ENCODE assay signal across 8 cellular contexts in the genomic region with DNA sequence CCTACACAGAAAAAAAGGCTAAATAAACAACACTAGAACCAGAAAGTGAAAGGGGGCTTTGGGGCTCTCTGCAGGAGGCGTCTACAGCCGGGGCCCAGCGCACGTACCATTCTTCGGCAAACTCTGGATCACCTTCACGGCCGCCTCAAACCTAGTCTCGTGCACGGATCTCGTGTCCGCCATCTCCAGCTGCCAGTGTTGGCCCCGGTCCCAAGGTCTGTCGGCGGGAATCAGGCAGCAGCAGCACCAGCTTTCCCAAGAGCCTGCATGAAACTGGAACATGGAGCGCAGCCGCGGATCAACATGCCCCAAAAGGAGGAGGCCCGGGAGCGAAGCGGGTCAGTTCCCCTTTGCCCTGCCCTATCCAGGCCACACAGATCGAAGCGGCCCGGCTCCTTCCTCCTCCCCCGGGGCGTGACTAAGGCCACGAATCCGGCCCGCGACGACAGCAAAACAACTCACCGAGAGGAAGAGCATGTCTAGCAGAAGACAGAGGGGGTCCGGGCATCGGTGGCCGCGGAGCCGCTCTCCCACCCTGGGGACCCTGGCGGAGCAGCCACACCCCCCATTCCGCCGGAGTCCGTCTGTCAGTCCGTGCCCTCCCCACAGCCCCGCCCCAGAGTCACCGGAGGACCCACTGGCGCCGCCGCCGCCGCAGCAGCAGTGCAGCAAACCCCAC. TPM values are rescaled to one million over a fixed set of nuclear protein-coding genes. Genes with fewer than 3 reads are reported as not detected.
DNase-seq lines count a peak whose midpoint lies in the region; ATAC-seq, FAIRE-seq and TF ChIP-seq lines count a peak whose summit lies in the region.

A gene with protein sequence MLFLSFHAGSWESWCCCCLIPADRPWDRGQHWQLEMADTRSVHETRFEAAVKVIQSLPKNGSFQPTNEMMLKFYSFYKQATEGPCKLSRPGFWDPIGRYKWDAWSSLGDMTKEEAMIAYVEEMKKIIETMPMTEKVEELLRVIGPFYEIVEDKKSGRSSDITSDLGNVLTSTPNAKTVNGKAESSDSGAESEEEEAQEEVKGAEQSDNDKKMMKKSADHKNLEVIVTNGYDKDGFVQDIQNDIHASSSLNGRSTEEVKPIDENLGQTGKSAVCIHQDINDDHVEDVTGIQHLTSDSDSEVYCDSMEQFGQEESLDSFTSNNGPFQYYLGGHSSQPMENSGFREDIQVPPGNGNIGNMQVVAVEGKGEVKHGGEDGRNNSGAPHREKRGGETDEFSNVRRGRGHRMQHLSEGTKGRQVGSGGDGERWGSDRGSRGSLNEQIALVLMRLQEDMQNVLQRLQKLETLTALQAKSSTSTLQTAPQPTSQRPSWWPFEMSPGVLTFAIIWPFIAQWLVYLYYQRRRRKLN (minus strand): TSS at position 586 of the 679 bp plus-strand sequence. CDS start 109 bp downstream, at position 477.

- H3K4me3 ChIP-seq in CD4-positive, alpha-beta memory T cell (ENCODE audit: low read length in 2 of 2), result peak within 1 kb of the TSS; percentile 66 to 94
- H3K4me3 ChIP-seq in H1 (ENCODE audit: extremely low read depth in 1 of 4, insufficient read depth in 2 of 4, low read depth in 3 of 4, low read length in 4 of 4), result peak within 1 kb of the TSS; percentile 69 to 95 (median 86)

- no peaks in the 10 kb centered on the region for H3K79me2 ChIP-seq in H1 (ENCODE audit: control insufficient read depth in 1 of 2, insufficient read depth in 2 of 2, low read length in 2 of 2)

- peak within 1 kb of the TSS; percentile 80 to 91 for H3K4me2 ChIP-seq in H1 (ENCODE audit: insufficient read depth in 1 of 2, low read depth in 2 of 2, low read length in 2 of 2)

- CTCF ChIA-PET in CD4-positive, alpha-beta memory T cell (lab: Charles Lee; ENCODE audit: partially characterized antibody), result interaction anchor here (1.4 to 6.2 kb wide), 3 partner anchors 11 to 45 kb away, joined by 4 to 65 read pairs (median 22); no protein-coding TSS in a partner anchor
- CTCF ChIA-PET in activated CD8-positive, alpha-beta memory T cell treated with anti-CD3 and anti-CD28 coated beads, Interleukin-2, amount 10 ng/mL, durations not matched to agents 7 days and 5 days (lab: Charles Lee), result interaction anchor here (0.9 to 6.7 kb wide), 7 partner anchors 10 to 18 kb away, joined by 3 to 40 read pairs (median 4); no protein-coding TSS in a partner anchor
- CTCF ChIA-PET in H1 (lab: Charles Lee; ENCODE audit: partially characterized antibody), result interaction anchor here (2.0 kb wide), 1 partner anchor 17 kb away, joined by 9 read pairs; no protein-coding TSS in a partner anchor

- peak within 1 kb of the TSS; percentile 71; the same call in 1 of the 2 replicates for H3K18ac ChIP-seq in H1 (ENCODE audit: extremely low read depth, low read length)

- 1% methylated on average over 17 of the region's 48 CpGs; no CpG with 5 or more reads in 1 of the 2 experiments for WGBS in H1 (ENCODE audit: extremely low coverage in 1 of 2, insufficient coverage in 1 of 2, insufficient read length in 1 of 2, insufficient replicate concordance in 2 of 2, low coverage in 1 of 2, low lambda C conversion rate in 2 of 2, missing lambda C conversion rate in 1 of 2), 2 experiments

- peak within 1 kb of the TSS; percentile 60 for H3K4ac ChIP-seq in H1 (replicated peaks; ENCODE audit: insufficient read length, low read depth, low read length)

- no peak for FAIRE-seq in H1 (lab: Jason Lieb, UNC)

- TF ChIP-seq EP300 in H1 (IDR thresholded peaks at IDR 0.05; ENCODE audit: borderline replicate concordance in 1 of 2, low read depth in 2 of 2, low read length in 2 of 2), result no peak

- no peak within 1 kb of the TSS for H3K23ac ChIP-seq in H1 (ENCODE audit: insufficient read length)

- H3K4me3 Mint-ChIP-seq in CD4-positive, alpha-beta memory T cell, result peak within 1 kb of the TSS; percentile 95 to 99 (median 99)
- peak within 1 kb of the TSS; percentile 97 for H3K4me3 Mint-ChIP-seq in activated CD8-positive, alpha-beta memory T cell treated with anti-CD3 and anti-CD28 coated beads, Interleukin-2, amount 10 ng/mL, durations not matched to agents 7 days and 5 days
- peak within 1 kb of the TSS; percentile 90 for H3K4me3 Mint-ChIP-seq in memory B cell

- peak; percentile 51 to 80 (median 59) for DNase-seq in CD4-positive, alpha-beta memory T cell
- DNase-seq in NOMO-1 (lab: John Stamatoyannopoulos, UW; ENCODE audit: unreplicated experiment in 2 of 2) (peak; percentile 87 to 89), H1 (ENCODE audit: low read depth in 1 of 2, low spot score in 2 of 2) (peak in 1 of 2 experiments; percentile 82), memory B cell (ENCODE audit: low spot score in 2 of 2) (peak; percentile 66 to 72)
- peak; percentile 87 for DNase-seq in activated CD8-positive, alpha-beta memory T cell treated with anti-CD3 and anti-CD28 coated beads, Interleukin-2, amount 10 ng/mL, durations not matched to agents 7 days and 5 days
- DNase-seq in stimulated activated CD8-positive, alpha-beta memory T cell treated with anti-CD3 and anti-CD28 coated beads, Interleukin-15, amount 100 ng/mL, for 1 hour (ENCODE audit: low read depth), result peak; percentile 42

- H3K27ac Mint-ChIP-seq in CD4-positive, alpha-beta memory T cell, result peak within 1 kb of the TSS; percentile 98 to 100 (median 99)
- H3K27ac Mint-ChIP-seq in activated CD8-positive, alpha-beta memory T cell treated with anti-CD3 and anti-CD28 coated beads, Interleukin-2, amount 10 ng/mL, durations not matched to agents 7 days and 5 days, result peak within 1 kb of the TSS; percentile 97
- H3K27ac Mint-ChIP-seq in memory B cell, result peak within 1 kb of the TSS; percentile 96

- no peaks in the 10 kb centered on the region for H3K9me3 ChIP-seq in CD4-positive, alpha-beta memory T cell (ENCODE audit: control insufficient read depth in 1 of 2, low read length in 2 of 2)
- no peaks in the 10 kb centered on the region for H3K9me3 ChIP-seq in H1 (ENCODE audit: insufficient read depth in 2 of 2, low read depth in 1 of 2, low read length in 1 of 2)

- peak within 1 kb of the TSS; percentile 65 for H4K5ac ChIP-seq in H1 (ENCODE audit: insufficient read length, low read depth, low read length)

- POLR2A ChIA-PET in CD4-positive, alpha-beta memory T cell (lab: Charles Lee; ENCODE audit: partially characterized antibody), result interaction anchor here (0.6 to 5.5 kb wide), 10 partner anchors 12 to 264 kb away, joined by 3 to 126 read pairs (median 7); a partner anchor contains a TSS
- POLR2A ChIA-PET in H1 (lab: Charles Lee; ENCODE audit: partially characterized antibody), result interaction anchor here (0.8 to 1.0 kb wide), 2 partner anchors 15 to 16 kb away, joined by 3 read pairs; no protein-coding TSS in a partner anchor

- H3K4me1 ChIP-seq in CD4-positive, alpha-beta memory T cell (ENCODE audit: insufficient read depth, low read length), result peaks cover 44% of the 10 kb centered on the region
- H3K4me1 ChIP-seq in H1 (replicated peaks in 1 of 4; ENCODE audit: control insufficient read depth in 3 of 4, insufficient read depth in 4 of 4, low read length in 3 of 4), result peaks cover 0 to 8% (median 2%) of the 10 kb centered on the region in 4 experiments; a peak in 4 of 7 replicates

- no peak within 1 kb of the TSS for H3K14ac ChIP-seq in H1 (ENCODE audit: insufficient read length)

- ATAC-seq in GM19397 (IDR thresholded peaks at IDR 0.05; ENCODE audit: unreplicated experiment) (peak; percentile 52), HG03558 (IDR thresholded peaks at IDR 0.05; ENCODE audit: extremely low read depth, unreplicated experiment) (peak; percentile 24), memory B cell (ENCODE audit: low read depth) (peak; percentile 49)
- ATAC-seq in activated CD8-positive, alpha-beta memory T cell treated with anti-CD3 and anti-CD28 coated beads, Interleukin-2, amount 10 ng/mL, durations not matched to agents 7 days and 5 days, result peak; percentile 60

- TF ChIP-seq POLR2A in H1 (IDR thresholded peaks at IDR 0.05; ENCODE audit: control extremely low read depth in 1 of 2, low read depth in 2 of 2, low read length in 2 of 2), result 0 out of 3 replicates have a peak, but pooled peaks of 1 of the 2 experiments have one; percentile 45

- peaks cover 16% of the 10 kb centered on the region; the same call in 1 of the 2 replicates for H3K23me2 ChIP-seq in H1 (ENCODE audit: low read depth, low read length)

- intact Hi-C loops in CD4-positive, alpha-beta memory T cell (cut with micrococcal nuclease), result loop anchor here (5.0 kb wide), 3 partner anchors 47 to 1292 kb away; a partner anchor contains a TSS

- H3K9me3 Mint-ChIP-seq in CD4-positive, alpha-beta memory T cell, result peaks cover 0 to 5% (median 0%) of the 10 kb centered on the region in 8 donors
- no peaks in the 10 kb centered on the region for H3K9me3 Mint-ChIP-seq in activated CD8-positive, alpha-beta memory T cell treated with anti-CD3 and anti-CD28 coated beads, Interleukin-2, amount 10 ng/mL, durations not matched to agents 7 days and 5 days (ENCODE audit: low read depth)
- H3K9me3 Mint-ChIP-seq in memory B cell, result no peaks in the 10 kb centered on the region

- H3K9ac ChIP-seq in H1 (replicated peaks in 1 of 4; ENCODE audit: extremely low read depth in 1 of 4, low read depth in 3 of 4, low read length in 3 of 4), result peak within 1 kb of the TSS; percentile 35 to 76 (median 64)

- H4K20me1 ChIP-seq in H1 (replicated peaks in 1 of 2; ENCODE audit: control insufficient read depth in 1 of 2, insufficient read depth in 2 of 2, low read length in 2 of 2), result no peaks in the 10 kb centered on the region

- H3K27me3 ChIP-seq in CD4-positive, alpha-beta memory T cell (ENCODE audit: insufficient read depth, low read length), result no peaks in the 10 kb centered on the region
- H3K27me3 ChIP-seq in H1 (replicated peaks in 1 of 4; ENCODE audit: control insufficient read depth in 3 of 4, extremely low read depth in 1 of 4, insufficient read depth in 3 of 4, low read length in 3 of 4), result no peaks in the 10 kb centered on the region

- H3K56ac ChIP-seq in H1 (replicated peaks; ENCODE audit: insufficient read length, low read depth, low read length), result peak within 1 kb of the TSS; percentile 85

- H2BK20ac ChIP-seq in H1 (ENCODE audit: low read length), result no peak within 1 kb of the TSS

- H2BK120ac ChIP-seq in H1 (replicated peaks; ENCODE audit: low read depth, low read length), result no peak within 1 kb of the TSS

- H2AK5ac ChIP-seq in H1 (ENCODE audit: low read depth, low read length), result no peak within 1 kb of the TSS

- peaks cover 20 to 54% (median 31%) of the 10 kb centered on the region in 4 donors for H3K4me1 Mint-ChIP-seq in CD4-positive, alpha-beta memory T cell
- H3K4me1 Mint-ChIP-seq in activated CD8-positive, alpha-beta memory T cell treated with anti-CD3 and anti-CD28 coated beads, Interleukin-2, amount 10 ng/mL, durations not matched to agents 7 days and 5 days, result peaks cover 24% of the 10 kb centered on the region
- peaks cover 22% of the 10 kb centered on the region for H3K4me1 Mint-ChIP-seq in memory B cell

- TF ChIP-seq CTCF in H1 (IDR thresholded peaks at IDR 0.05; ENCODE audit: control extremely low read depth in 1 of 3, insufficient read depth in 1 of 3, low read depth in 1 of 3, low read length in 3 of 3), result no peak

- peak within 1 kb of the TSS; percentile 88 for H4K8ac ChIP-seq in H1 (ENCODE audit: extremely low read depth, insufficient read depth, low read length)

- H4K91ac ChIP-seq in H1 (replicated peaks; ENCODE audit: insufficient read length, low read length), result peak within 1 kb of the TSS; percentile 29

- peak within 1 kb of the TSS; percentile 35; the same call in 1 of the 2 replicates for H2BK5ac ChIP-seq in H1 (ENCODE audit: low read depth, low read length)

- H3K36me3 Mint-ChIP-seq in CD4-positive, alpha-beta memory T cell, result peaks cover 0 to 28% of the 10 kb centered on the region in 2 donors
- H3K36me3 Mint-ChIP-seq in activated CD8-positive, alpha-beta memory T cell treated with anti-CD3 and anti-CD28 coated beads, Interleukin-2, amount 10 ng/mL, durations not matched to agents 7 days and 5 days, result peaks cover 11% of the 10 kb centered on the region
- H3K36me3 Mint-ChIP-seq in memory B cell, result peaks cover 3% of the 10 kb centered on the region

- H3K79me1 ChIP-seq in H1 (ENCODE audit: low read depth, low read length), result no peaks in the 10 kb centered on the region

- H3K27ac ChIP-seq in CD4-positive, alpha-beta memory T cell (ENCODE audit: low read depth, low read length), result peak within 1 kb of the TSS; percentile 89
- H3K27ac ChIP-seq in H1 (ENCODE audit: low read depth, low read length), result peak within 1 kb of the TSS; percentile 52; the same call in 1 of the 2 replicates

- H3K36me3 ChIP-seq in CD4-positive, alpha-beta memory T cell (ENCODE audit: insufficient read depth, low read length), result no peaks in the 10 kb centered on the region
- H3K36me3 ChIP-seq in H1 (ENCODE audit: control insufficient read depth in 2 of 4, insufficient read depth in 4 of 4, low read length in 3 of 4), result no peaks in the 10 kb centered on the region

- TF ChIP-seq RAD21 in H1 (IDR thresholded peaks at IDR 0.05 in 1 of 2, conservative IDR thresholded peaks at IDR 0.05 in 1 of 2; ENCODE audit: low read depth in 2 of 2, low read length in 2 of 2), result no peak

- no peak within 1 kb of the TSS for H2BK15ac ChIP-seq in H1 (ENCODE audit: low read length)

- peak within 1 kb of the TSS; percentile 88; the same call in 1 of the 2 replicates for H2AFZ ChIP-seq in H1 (ENCODE audit: low read length)

- peaks cover 0 to 3% of the 10 kb centered on the region in 2 donors for H3K27me3 Mint-ChIP-seq in CD4-positive, alpha-beta memory T cell
- H3K27me3 Mint-ChIP-seq in activated CD8-positive, alpha-beta memory T cell treated with anti-CD3 and anti-CD28 coated beads, Interleukin-2, amount 10 ng/mL, durations not matched to agents 7 days and 5 days, result no peaks in the 10 kb centered on the region
- H3K27me3 Mint-ChIP-seq in memory B cell, result no peaks in the 10 kb centered on the region

- no peak within 1 kb of the TSS for H2BK12ac ChIP-seq in H1 (ENCODE audit: low read depth, low read length)

RNA-seq across cellular contexts. Expression of the gene that starts here (rescaled TPM):
- 10 to 100 TPM; 23.9 to 24.9 TPM for total RNA-seq in CD4-positive, alpha-beta memory T cell
- 10 to 100 TPM; 11.3 to 11.4 TPM for polyA plus RNA-seq in CD4-positive, alpha-beta memory T cell
- 10 to 100 TPM; 24.2 to 24.5 TPM for total RNA-seq in activated CD8-positive, alpha-beta memory T cell treated with anti-CD3 and anti-CD28 coated beads, Interleukin-2, amount 10 ng/mL, durations not matched to agents 7 days and 5 days
- total RNA-seq in H1 (2021; fragmentation: NEBNext Ultra II Directional; extraction: Animal tissue kit (Norgen Biotek cat#: 25700)), result 11.9 and 15.9 TPM in 2 replicates
- polyA plus RNA-seq in H1 (2011; rRNA removed), result 2.9 and 4.6 TPM in 2 replicates
- polyA plus RNA-seq in H1 (2011; cell fraction: cytosol; rRNA removed), result 7.0 TPM
- 3.0 TPM for polyA plus RNA-seq in H1 (2011; cell fraction: nucleus; rRNA removed)
- 9.5 to 14.7 TPM (median 10.6 TPM) in 4 replicates for polyA plus RNA-seq in H1 (2012, experiment 1 of 2)
- 0.94 TPM for polyA plus RNA-seq in H1 (2012, experiment 2 of 2)
- polyA plus RNA-seq in H1 (2013, experiment 1 of 2), result 6.9 TPM
- 7.2 TPM for polyA plus RNA-seq in H1 (2013, experiment 2 of 2)
- polyA minus RNA-seq in H1 (2011; rRNA and poly(A)+ RNA removed), result 4.5 and 5.2 TPM in 2 replicates
- polyA minus RNA-seq in H1 (2011; cell fraction: cytosol; rRNA and poly(A)+ RNA removed), result 6.6 TPM
- 6.3 TPM for polyA minus RNA-seq in H1 (2011; cell fraction: nucleus; rRNA and poly(A)+ RNA removed)
